Comparison of ENCODE assay signal across 1 cellular context in genomic region chr9:133889498-133890301, GRCh38.
TF ChIP-seq lines count a peak whose summit lies in the region.

No MANE protein-coding gene starts in this region.

TF ChIP-seq in WTC11, 78 proteins besides CTCF, POLR2A, EP300 and RAD21 (continued from another document):
- TF ChIP-seq, protein P1, sequence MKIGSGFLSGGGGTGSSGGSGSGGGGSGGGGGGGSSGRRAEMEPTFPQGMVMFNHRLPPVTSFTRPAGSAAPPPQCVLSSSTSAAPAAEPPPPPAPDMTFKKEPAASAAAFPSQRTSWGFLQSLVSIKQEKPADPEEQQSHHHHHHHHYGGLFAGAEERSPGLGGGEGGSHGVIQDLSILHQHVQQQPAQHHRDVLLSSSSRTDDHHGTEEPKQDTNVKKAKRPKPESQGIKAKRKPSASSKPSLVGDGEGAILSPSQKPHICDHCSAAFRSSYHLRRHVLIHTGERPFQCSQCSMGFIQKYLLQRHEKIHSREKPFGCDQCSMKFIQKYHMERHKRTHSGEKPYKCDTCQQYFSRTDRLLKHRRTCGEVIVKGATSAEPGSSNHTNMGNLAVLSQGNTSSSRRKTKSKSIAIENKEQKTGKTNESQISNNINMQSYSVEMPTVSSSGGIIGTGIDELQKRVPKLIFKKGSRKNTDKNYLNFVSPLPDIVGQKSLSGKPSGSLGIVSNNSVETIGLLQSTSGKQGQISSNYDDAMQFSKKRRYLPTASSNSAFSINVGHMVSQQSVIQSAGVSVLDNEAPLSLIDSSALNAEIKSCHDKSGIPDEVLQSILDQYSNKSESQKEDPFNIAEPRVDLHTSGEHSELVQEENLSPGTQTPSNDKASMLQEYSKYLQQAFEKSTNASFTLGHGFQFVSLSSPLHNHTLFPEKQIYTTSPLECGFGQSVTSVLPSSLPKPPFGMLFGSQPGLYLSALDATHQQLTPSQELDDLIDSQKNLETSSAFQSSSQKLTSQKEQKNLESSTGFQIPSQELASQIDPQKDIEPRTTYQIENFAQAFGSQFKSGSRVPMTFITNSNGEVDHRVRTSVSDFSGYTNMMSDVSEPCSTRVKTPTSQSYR (CRISPR knock-in tag; IDR thresholded peaks at IDR 0.05) = no peak
- no peak for TF ChIP-seq TEAD4 (CRISPR knock-in tag; IDR thresholded peaks at IDR 0.05)
- no peak for TF ChIP-seq CREM (CRISPR knock-in tag; IDR thresholded peaks at IDR 0.05)
- TF ChIP-seq OVOL2 (CRISPR knock-in tag; IDR thresholded peaks at IDR 0.05; ENCODE audit: borderline replicate concordance) = no peak
- TF ChIP-seq ESRRA (CRISPR knock-in tag; IDR thresholded peaks at IDR 0.05; ENCODE audit: borderline replicate concordance) = no peak
